8 cellular contexts compared by ENCODE assay signal in the genomic region with DNA sequence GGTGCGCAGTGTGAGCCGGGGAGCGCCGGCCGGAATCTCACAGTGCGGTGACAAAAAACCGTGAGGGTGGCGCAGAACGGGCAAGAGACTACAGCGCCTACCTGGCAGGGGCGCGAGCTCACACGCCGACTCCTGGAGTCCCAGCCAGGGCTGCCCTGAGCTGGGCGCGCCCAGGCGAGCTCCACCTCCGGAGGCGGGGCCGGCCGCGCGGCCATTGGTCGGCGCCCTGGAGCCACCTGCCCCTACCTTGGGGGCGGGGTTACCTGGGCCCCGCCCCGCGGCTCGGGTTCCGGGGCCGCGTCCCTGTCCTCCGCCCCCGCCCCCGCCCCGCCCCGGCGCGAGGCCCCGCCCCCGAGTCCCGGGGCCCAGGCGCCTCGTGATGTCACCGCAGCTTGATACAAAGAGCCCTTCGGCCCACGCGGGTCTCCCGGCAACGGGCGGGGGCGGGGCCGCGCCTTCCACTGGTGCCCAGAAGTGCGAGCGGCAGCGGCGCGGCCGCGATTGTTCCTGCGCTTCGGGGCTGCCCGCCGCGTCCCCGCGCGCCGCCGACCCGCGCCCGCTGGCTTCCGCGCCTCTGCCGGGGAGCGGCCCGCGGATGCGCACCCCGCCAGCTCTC.
A peak's percentile ranks its signal among the peaks of the same experiment; 100 is the strongest.
DNase-seq lines count a peak whose midpoint lies in the region; ATAC-seq and TF ChIP-seq lines count a peak whose summit lies in the region.

No MANE protein-coding gene starts in this region.

- no peaks in the 10 kb centered on the region for H3K9me3 Mint-ChIP-seq in activated T-helper 2 cell treated with anti-CD3 and anti-CD28 coated beads, Interferon-gamma antibody, Interleukin-2, Interleukin-4, amounts not matched to agents 10 μg/mL and 5 μg/mL and 100 μg/mL, durations not matched to agents 14 hours and 24 hours and 36 hours

- ATAC-seq in GM21717 (IDR thresholded peaks at IDR 0.05; ENCODE audit: unreplicated experiment) (peak; percentile 47), foreskin keratinocyte (peak; percentile 93)

- no peaks in the 10 kb centered on the region for H4K20me1 ChIP-seq in KMS-11 (ENCODE audit: insufficient read depth)

- peaks cover 10% of the 10 kb centered on the region for H3K4me1 ChIP-seq in KMS-11 (ENCODE audit: low read depth, poor library complexity, severe bottlenecking)
- H3K4me1 ChIP-seq in Peyer's patch: peaks cover 3 to 38% (median 24%) of the 10 kb centered on the region in 4 donors
- H3K4me1 ChIP-seq in foreskin keratinocyte: peaks cover 7% of the 10 kb centered on the region
- peaks cover 3% of the 10 kb centered on the region for H3K4me1 ChIP-seq in neuron (ENCODE audit: insufficient read depth, low read length)
- H3K4me1 ChIP-seq in stomach: peaks cover 43 to 60% (median 55%) of the 10 kb centered on the region in 4 donors

- peak overlapping the region; percentile 35 for H3K27ac Mint-ChIP-seq in activated T-helper 2 cell treated with anti-CD3 and anti-CD28 coated beads, Interferon-gamma antibody, Interleukin-2, Interleukin-4, amounts not matched to agents 10 μg/mL and 5 μg/mL and 100 μg/mL, durations not matched to agents 14 hours and 24 hours and 36 hours

- H3K36me3 Mint-ChIP-seq in activated T-helper 2 cell treated with anti-CD3 and anti-CD28 coated beads, Interferon-gamma antibody, Interleukin-2, Interleukin-4, amounts not matched to agents 10 μg/mL and 5 μg/mL and 100 μg/mL, durations not matched to agents 14 hours and 24 hours and 36 hours (ENCODE audit: low read depth): peaks cover 7% of the 10 kb centered on the region

- DNase-seq in DMS 273 treated with DMSO at 0.1 percent for 48 hours (lab: John Stamatoyannopoulos, UW): peak; percentile 30
- DNase-seq in Peyer's patch: peak; percentile 96 to 98 (median 98)
- peak; percentile 81 for DNase-seq in activated T-helper 2 cell treated with anti-CD3 and anti-CD28 coated beads, Interferon-gamma antibody, Interleukin-2, Interleukin-4, amounts not matched to agents 10 μg/mL and 5 μg/mL and 100 μg/mL, durations not matched to agents 14 hours and 24 hours and 36 hours (ENCODE audit: low spot score)
- peak; percentile 73 to 79 for DNase-seq in foreskin keratinocyte
- DNase-seq in stomach: peak; percentile 97

- H3K9me3 ChIP-seq in Peyer's patch (no peaks in the 10 kb centered on the region), neuron (ENCODE audit: low read length) (no peaks in the 10 kb centered on the region), stomach (no peaks in the 10 kb centered on the region)

- H3K4me3 Mint-ChIP-seq in activated T-helper 2 cell treated with anti-CD3 and anti-CD28 coated beads, Interferon-gamma antibody, Interleukin-2, Interleukin-4, amounts not matched to agents 10 μg/mL and 5 μg/mL and 100 μg/mL, durations not matched to agents 14 hours and 24 hours and 36 hours (ENCODE audit: low read depth): peak overlapping the region; percentile 75

- H2AFZ ChIP-seq in KMS-11 (ENCODE audit: low read depth) (peak overlapping the region; percentile 79), neuron (ENCODE audit: low read depth, low read length) (no peak overlapping the region)

- peak overlapping the region; percentile 87 for H3K4me2 ChIP-seq in KMS-11

- H3K4me3 ChIP-seq in KMS-11 (IDR thresholded peaks at IDR 0.05; ENCODE audit: insufficient read depth, low read depth, low read length) (no peak overlapping the region), Peyer's patch (peak overlapping the region; percentile 70 to 97 (median 82)), neuron (ENCODE audit: low read length) (peak overlapping the region; percentile 46), stomach (peak overlapping the region; percentile 47 to 67 (median 60))

- no peak for TF ChIP-seq EP300 in stomach (IDR thresholded peaks at IDR 0.05)

- H3K27me3 Mint-ChIP-seq in activated T-helper 2 cell treated with anti-CD3 and anti-CD28 coated beads, Interferon-gamma antibody, Interleukin-2, Interleukin-4, amounts not matched to agents 10 μg/mL and 5 μg/mL and 100 μg/mL, durations not matched to agents 14 hours and 24 hours and 36 hours (ENCODE audit: low read depth): no peaks in the 10 kb centered on the region

- no peak overlapping the region for H3K27ac ChIP-seq in KMS-11
- H3K27ac ChIP-seq in Peyer's patch: peak overlapping the region; percentile 87 to 97 (median 92)
- H3K27ac ChIP-seq in foreskin keratinocyte: peak overlapping the region; percentile 61
- peak overlapping the region; percentile 87 to 93 (median 91) for H3K27ac ChIP-seq in stomach

- H3K79me2 ChIP-seq in KMS-11 (ENCODE audit: insufficient read depth, low read depth): no peaks in the 10 kb centered on the region

- TF ChIP-seq CTCF in KMS-11 (conservative IDR thresholded peaks at IDR 0.05; ENCODE audit: low read depth, low read length) (no peak), Peyer's patch (IDR thresholded peaks at IDR 0.05) (peak in 2 of 6 experiments; percentile 22 to 27), foreskin keratinocyte (conservative IDR thresholded peaks at IDR 0.05) (peak; percentile 38), stomach (IDR thresholded peaks at IDR 0.05) (peak in 1 of 7 experiments; percentile 21)

- peak; percentile 62 to 92 for TF ChIP-seq POLR2A in Peyer's patch (IDR thresholded peaks at IDR 0.05)
- peak in 1 of 4 donors; percentile 82 for TF ChIP-seq POLR2A in stomach (IDR thresholded peaks at IDR 0.05)

- H3K36me3 ChIP-seq in KMS-11 (ENCODE audit: insufficient read depth) (no peaks in the 10 kb centered on the region), Peyer's patch (no peaks in the 10 kb centered on the region), neuron (ENCODE audit: insufficient read depth, low read length) (no peaks in the 10 kb centered on the region), stomach (no peaks in the 10 kb centered on the region)

- H3K4me1 Mint-ChIP-seq in activated T-helper 2 cell treated with anti-CD3 and anti-CD28 coated beads, Interferon-gamma antibody, Interleukin-2, Interleukin-4, amounts not matched to agents 10 μg/mL and 5 μg/mL and 100 μg/mL, durations not matched to agents 14 hours and 24 hours and 36 hours (ENCODE audit: low read depth): peaks cover 43% of the 10 kb centered on the region

- 0 to 1% (median 0%) methylated on average over 9 to 83 of the region's 83 CpGs; no CpG with 5 or more reads in 1 of the 5 donors for WGBS in stomach, 5 donors

- intact Hi-C loops in activated T-helper 2 cell treated with anti-CD3 and anti-CD28 coated beads, Interferon-gamma antibody, Interleukin-2, Interleukin-4, amounts not matched to agents 10 μg/mL and 5 μg/mL and 100 μg/mL, durations not matched to agents 14 hours and 24 hours and 36 hours (cut with micrococcal nuclease): loop anchor here (5.0 kb wide), 1 partner anchor 40 kb away; no protein-coding TSS in a partner anchor
- intact Hi-C loops in stomach (cut with DNase I; ENCODE audit: low total_unique reads): no loop called here

- H3K27me3 ChIP-seq in KMS-11 (ENCODE audit: insufficient read depth, low read depth) (no peaks in the 10 kb centered on the region), Peyer's patch (no peaks in the 10 kb centered on the region), foreskin keratinocyte (no peaks in the 10 kb centered on the region), neuron (ENCODE audit: insufficient read depth, low read length) (peaks cover 60% of the 10 kb centered on the region), stomach (peaks cover 0 to 23% (median 0%) of the 10 kb centered on the region in 3 donors)

- H3K9ac ChIP-seq in KMS-11: peak overlapping the region; percentile 56; the same call in 1 of the 2 replicates

Comparison
In these comparisons a context has a peak if more than half of its experiments do, and no peak if none do; other contexts are left out.
1. DNase-seq: peak in every context shown above with its lines; median percentile 98 in Peyer's patch; 97 in stomach; 81 in activated T-helper 2 cell treated with anti-CD3 and anti-CD28 coated beads, Interferon-gamma antibody, Interleukin-2, Interleukin-4, amounts not matched to agents 10 μg/mL and 5 μg/mL and 100 μg/mL, durations not matched to agents 14 hours and 24 hours and 36 hours; 76 in foreskin keratinocyte; 30 in DMS 273 treated with DMSO at 0.1 percent for 48 hours.